Comparison of ENCODE assay signal across 15 cellular contexts in the genomic region with DNA sequence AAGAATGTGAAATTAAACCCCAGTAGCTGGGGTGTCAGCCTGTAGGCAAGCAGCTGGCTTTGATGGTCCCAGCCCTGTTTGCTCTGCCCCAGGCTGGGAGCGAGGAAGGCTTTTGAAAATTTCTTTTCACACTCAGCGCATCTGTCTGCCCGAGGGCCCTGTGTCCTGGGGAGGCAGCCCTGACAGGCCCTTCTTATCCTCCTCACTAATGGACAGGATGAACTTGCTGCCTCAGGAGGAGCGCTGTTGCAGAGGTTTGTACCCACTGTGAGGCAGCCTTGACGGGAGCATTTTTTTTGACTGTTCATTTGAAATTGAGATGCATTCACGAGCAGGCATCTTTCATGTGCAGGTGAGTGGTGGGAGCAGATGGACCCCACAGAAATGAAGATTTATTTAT.
DNase-seq lines count a peak whose midpoint lies in the region; ATAC-seq and TF ChIP-seq lines count a peak whose summit lies in the region.
"Had no signal": no experiment of that assay in that cellular context is flagged by ENCODE, and none has a peak within 500 bp of the region (broad histone marks: within the 10 kb centered on the region; RNA-seq: fewer than 3 reads in every experiment).

No MANE protein-coding gene starts in this region.

- H3K79me2 ChIP-seq in GM23338 (replicated peaks; ENCODE audit: insufficient read depth), result no peaks in the 10 kb centered on the region

- H3K4me3 ChIP-seq in GM23338, result no peak overlapping the region
- H3K4me3 ChIP-seq: BLaER1, GM23248 had no signal

- H3K36me3 Mint-ChIP-seq in GM23338 (ENCODE audit: low read depth), result no peaks in the 10 kb centered on the region
- no peaks in the 10 kb centered on the region for H3K36me3 Mint-ChIP-seq in WTC11
- H3K36me3 Mint-ChIP-seq in stimulated activated memory B cell treated with anti-CD40 and anti-IgM and Interleukin-4, amounts not matched to agents 10 μg/mL and 1 μg/mL and 100 μg/mL, for 72 hours, result no peaks in the 10 kb centered on the region
- H3K36me3 Mint-ChIP-seq: CD8-positive, alpha-beta memory T cell had no signal

- CTCF ChIA-PET in WTC11 (lab: Charles Lee), result no interaction called here

- no peak overlapping the region for H3K27ac Mint-ChIP-seq in GM23338
- H3K27ac Mint-ChIP-seq in WTC11, result no peak overlapping the region
- H3K27ac Mint-ChIP-seq in stimulated activated memory B cell treated with anti-CD40 and anti-IgM and Interleukin-4, amounts not matched to agents 10 μg/mL and 1 μg/mL and 100 μg/mL, for 72 hours, result peak overlapping the region; percentile 16
- H3K27ac Mint-ChIP-seq: CD8-positive, alpha-beta memory T cell had no signal

- H3K4me1 Mint-ChIP-seq in GM23338 (peaks cover 10% of the 10 kb centered on the region), WTC11 (peaks cover 16% of the 10 kb centered on the region)
- peaks cover 19% of the 10 kb centered on the region for H3K4me1 Mint-ChIP-seq in stimulated activated memory B cell treated with anti-CD40 and anti-IgM and Interleukin-4, amounts not matched to agents 10 μg/mL and 1 μg/mL and 100 μg/mL, for 72 hours
- H3K4me1 Mint-ChIP-seq: CD8-positive, alpha-beta memory T cell had no signal

- no peaks in the 10 kb centered on the region for H3F3A ChIP-seq in GM23338 (replicated peaks; ENCODE audit: low read depth)

- H3K9me2 ChIP-seq in GM23338 (ENCODE audit: insufficient read depth), result 0 out of 2 replicates have a peak, but pooled peaks cover 3% of the 10 kb centered on the region

- H3K4me1 ChIP-seq in GM23338 (ENCODE audit: insufficient read depth), result no peaks in the 10 kb centered on the region
- H3K4me1 ChIP-seq: Caco-2 had no signal

- H3K36me3 ChIP-seq in GM23338 (ENCODE audit: insufficient read depth), result no peaks in the 10 kb centered on the region
- H3K36me3 ChIP-seq: BLaER1 had no signal

- no peak for DNase-seq in GM23338 (ENCODE audit: low spot score)
- DNase-seq in WTC11 (ENCODE audit: low spot score), result no peak
- peak; percentile 55 for DNase-seq in left kidney (ENCODE audit: low read depth, low spot score)
- DNase-seq in SKM-1 treated with dmso at 0.1 percent for 144 hours (lab: John Stamatoyannopoulos, UW; ENCODE audit: unreplicated experiment), result no peak
- no peak for DNase-seq in NCI-H510A treated with DMSO at 0.1 percent for 48 hours (lab: John Stamatoyannopoulos, UW)
- DNase-seq: 8988T; AML-193; Caco-2; CD8-positive, alpha-beta memory T cell; GM23248; H7 had no signal

- ATAC-seq in GM23338, result peak; percentile 43; the same call in 2 of the 3 replicates
- peak; percentile 75 for ATAC-seq in WTC11
- ATAC-seq in stimulated activated memory B cell treated with anti-CD40 and anti-IgM and Interleukin-4, amounts not matched to agents 10 μg/mL and 1 μg/mL and 100 μg/mL, for 72 hours, result no peak
- ATAC-seq in HG03521 (IDR thresholded peaks at IDR 0.05; ENCODE audit: unreplicated experiment), result no peak
- ATAC-seq: HepG2 had no signal

- no peaks in the 10 kb centered on the region for H4K20me1 ChIP-seq in GM23338 (replicated peaks; ENCODE audit: insufficient read depth)
- H4K20me1 ChIP-seq: BLaER1 had no signal

- no peak overlapping the region for H3K27ac ChIP-seq in GM23338 (ENCODE audit: low read depth)
- H3K27ac ChIP-seq: BLaER1, GM23248 had no signal

- no peak overlapping the region for H3K4me3 Mint-ChIP-seq in GM23338
- no peak overlapping the region for H3K4me3 Mint-ChIP-seq in WTC11
- H3K4me3 Mint-ChIP-seq in stimulated activated memory B cell treated with anti-CD40 and anti-IgM and Interleukin-4, amounts not matched to agents 10 μg/mL and 1 μg/mL and 100 μg/mL, for 72 hours, result no peak overlapping the region
- H3K4me3 Mint-ChIP-seq: CD8-positive, alpha-beta memory T cell had no signal

- peaks cover 5% of the 10 kb centered on the region for H3K27me3 Mint-ChIP-seq in GM23338 (ENCODE audit: insufficient read depth, low read depth, poor library complexity)
- H3K27me3 Mint-ChIP-seq in WTC11 (ENCODE audit: low read depth), result no peaks in the 10 kb centered on the region; the same call in 1 of the 2 replicates
- peaks cover 8% of the 10 kb centered on the region for H3K27me3 Mint-ChIP-seq in stimulated activated memory B cell treated with anti-CD40 and anti-IgM and Interleukin-4, amounts not matched to agents 10 μg/mL and 1 μg/mL and 100 μg/mL, for 72 hours

- no peak overlapping the region for H3K4me2 ChIP-seq in GM23338
- H3K4me2 ChIP-seq: BLaER1 had no signal

- TF ChIP-seq CTCF in GM23338 (conservative IDR thresholded peaks at IDR 0.05; ENCODE audit: low read depth in 2 of 2) (no peak), WTC11 (IDR thresholded peaks at IDR 0.05) (no peak)

- POLR2A ChIA-PET in WTC11 (lab: Charles Lee), result no interaction called here

- peaks cover 4% of the 10 kb centered on the region; the same call in 2 of the 3 replicates for H3K9me3 Mint-ChIP-seq in GM23338
- no peaks in the 10 kb centered on the region for H3K9me3 Mint-ChIP-seq in WTC11
- no peaks in the 10 kb centered on the region for H3K9me3 Mint-ChIP-seq in stimulated activated memory B cell treated with anti-CD40 and anti-IgM and Interleukin-4, amounts not matched to agents 10 μg/mL and 1 μg/mL and 100 μg/mL, for 72 hours
- H3K9me3 Mint-ChIP-seq: CD8-positive, alpha-beta memory T cell had no signal

- peak overlapping the region; percentile 84; the same call in 1 of the 2 replicates for H2AFZ ChIP-seq in GM23338
- H2AFZ ChIP-seq: GM23248 had no signal

- H3K27me3 ChIP-seq in GM23338 (ENCODE audit: insufficient read depth), result no peaks in the 10 kb centered on the region
- H3K27me3 ChIP-seq: BLaER1 had no signal

TF ChIP-seq in GM23338, 12 proteins besides CTCF, POLR2A, EP300 and RAD21 (continues in another document):
- TF ChIP-seq CREB1 (CRISPR knock-in tag; IDR thresholded peaks at IDR 0.05; ENCODE audit: low read depth), result no peak
- no peak for TF ChIP-seq ZNF114 (CRISPR knock-in tag; IDR thresholded peaks at IDR 0.05)
- TF ChIP-seq, protein P1, sequence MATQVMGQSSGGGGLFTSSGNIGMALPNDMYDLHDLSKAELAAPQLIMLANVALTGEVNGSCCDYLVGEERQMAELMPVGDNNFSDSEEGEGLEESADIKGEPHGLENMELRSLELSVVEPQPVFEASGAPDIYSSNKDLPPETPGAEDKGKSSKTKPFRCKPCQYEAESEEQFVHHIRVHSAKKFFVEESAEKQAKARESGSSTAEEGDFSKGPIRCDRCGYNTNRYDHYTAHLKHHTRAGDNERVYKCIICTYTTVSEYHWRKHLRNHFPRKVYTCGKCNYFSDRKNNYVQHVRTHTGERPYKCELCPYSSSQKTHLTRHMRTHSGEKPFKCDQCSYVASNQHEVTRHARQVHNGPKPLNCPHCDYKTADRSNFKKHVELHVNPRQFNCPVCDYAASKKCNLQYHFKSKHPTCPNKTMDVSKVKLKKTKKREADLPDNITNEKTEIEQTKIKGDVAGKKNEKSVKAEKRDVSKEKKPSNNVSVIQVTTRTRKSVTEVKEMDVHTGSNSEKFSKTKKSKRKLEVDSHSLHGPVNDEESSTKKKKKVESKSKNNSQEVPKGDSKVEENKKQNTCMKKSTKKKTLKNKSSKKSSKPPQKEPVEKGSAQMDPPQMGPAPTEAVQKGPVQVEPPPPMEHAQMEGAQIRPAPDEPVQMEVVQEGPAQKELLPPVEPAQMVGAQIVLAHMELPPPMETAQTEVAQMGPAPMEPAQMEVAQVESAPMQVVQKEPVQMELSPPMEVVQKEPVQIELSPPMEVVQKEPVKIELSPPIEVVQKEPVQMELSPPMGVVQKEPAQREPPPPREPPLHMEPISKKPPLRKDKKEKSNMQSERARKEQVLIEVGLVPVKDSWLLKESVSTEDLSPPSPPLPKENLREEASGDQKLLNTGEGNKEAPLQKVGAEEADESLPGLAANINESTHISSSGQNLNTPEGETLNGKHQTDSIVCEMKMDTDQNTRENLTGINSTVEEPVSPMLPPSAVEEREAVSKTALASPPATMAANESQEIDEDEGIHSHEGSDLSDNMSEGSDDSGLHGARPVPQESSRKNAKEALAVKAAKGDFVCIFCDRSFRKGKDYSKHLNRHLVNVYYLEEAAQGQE (IDR thresholded peaks at IDR 0.05; ENCODE audit: unreplicated experiment), result no peak
- TF ChIP-seq EZH2 (IDR thresholded peaks at IDR 0.05; ENCODE audit: low read depth, unreplicated experiment), result no peak

TF ChIP-seq in WTC11, 78 proteins besides CTCF, POLR2A, EP300 and RAD21:
- TF ChIP-seq GRHL2 (CRISPR knock-in tag; IDR thresholded peaks at IDR 0.05; ENCODE audit: insufficient replicate concordance, severe bottlenecking), result no peak
- TF ChIP-seq RORB (CRISPR knock-in tag; IDR thresholded peaks at IDR 0.05), result no peak
- TF ChIP-seq FOXJ3 (CRISPR knock-in tag; IDR thresholded peaks at IDR 0.05; ENCODE audit: borderline replicate concordance), result no peak
- TF ChIP-seq TEAD4 (CRISPR knock-in tag; IDR thresholded peaks at IDR 0.05), result no peak
- no peak for TF ChIP-seq AR (CRISPR knock-in tag; IDR thresholded peaks at IDR 0.05)
- no peak for TF ChIP-seq SMAD4 (CRISPR knock-in tag; IDR thresholded peaks at IDR 0.05)

Comparison
In these comparisons a context has a peak if more than half of its experiments do, and no peak if none do; other contexts are left out.
1. ATAC-seq: peak in GM23338 (single experiment) and WTC11 (single experiment); none in stimulated activated memory B cell treated with anti-CD40 and anti-IgM and Interleukin-4, amounts not matched to agents 10 μg/mL and 1 μg/mL and 100 μg/mL, for 72 hours (single experiment) and HG03521 (single experiment).